1 cellular context compared by ENCODE assay signal in the genomic region with DNA sequence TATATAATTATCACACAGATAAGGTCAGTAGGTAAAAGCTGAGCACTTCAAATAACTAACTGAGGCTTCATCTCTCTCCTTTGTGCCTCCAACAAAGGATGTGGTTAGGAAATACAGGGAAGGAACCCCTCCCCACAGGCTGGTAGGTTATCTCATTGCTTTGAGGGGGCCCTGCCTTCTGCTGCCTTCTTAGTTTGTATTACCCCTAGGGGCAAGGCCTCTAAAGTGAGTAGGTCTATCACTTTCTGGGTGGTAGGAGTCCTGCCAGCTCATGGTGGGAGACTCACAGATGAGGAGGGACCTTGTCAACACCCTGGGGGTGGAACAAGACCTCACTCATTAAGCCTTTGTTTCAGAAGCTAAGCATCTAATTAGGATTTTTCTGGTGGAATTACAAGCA.
TF ChIP-seq lines count a peak whose summit lies in the region.

No MANE protein-coding gene starts in this region.

TF ChIP-seq in endothelial cell of umbilical vein, 7 proteins besides CTCF, POLR2A, EP300 and RAD21 (continued from another document):
- no peak for TF ChIP-seq EZH2 (IDR thresholded peaks at IDR 0.05; ENCODE audit: borderline replicate concordance, low read depth, low read length, severe bottlenecking)
TF ChIP-seq in endothelial cell of umbilical vein: peak in this region for 1.
